1 cellular context compared by ENCODE assay signal in the genomic region with DNA sequence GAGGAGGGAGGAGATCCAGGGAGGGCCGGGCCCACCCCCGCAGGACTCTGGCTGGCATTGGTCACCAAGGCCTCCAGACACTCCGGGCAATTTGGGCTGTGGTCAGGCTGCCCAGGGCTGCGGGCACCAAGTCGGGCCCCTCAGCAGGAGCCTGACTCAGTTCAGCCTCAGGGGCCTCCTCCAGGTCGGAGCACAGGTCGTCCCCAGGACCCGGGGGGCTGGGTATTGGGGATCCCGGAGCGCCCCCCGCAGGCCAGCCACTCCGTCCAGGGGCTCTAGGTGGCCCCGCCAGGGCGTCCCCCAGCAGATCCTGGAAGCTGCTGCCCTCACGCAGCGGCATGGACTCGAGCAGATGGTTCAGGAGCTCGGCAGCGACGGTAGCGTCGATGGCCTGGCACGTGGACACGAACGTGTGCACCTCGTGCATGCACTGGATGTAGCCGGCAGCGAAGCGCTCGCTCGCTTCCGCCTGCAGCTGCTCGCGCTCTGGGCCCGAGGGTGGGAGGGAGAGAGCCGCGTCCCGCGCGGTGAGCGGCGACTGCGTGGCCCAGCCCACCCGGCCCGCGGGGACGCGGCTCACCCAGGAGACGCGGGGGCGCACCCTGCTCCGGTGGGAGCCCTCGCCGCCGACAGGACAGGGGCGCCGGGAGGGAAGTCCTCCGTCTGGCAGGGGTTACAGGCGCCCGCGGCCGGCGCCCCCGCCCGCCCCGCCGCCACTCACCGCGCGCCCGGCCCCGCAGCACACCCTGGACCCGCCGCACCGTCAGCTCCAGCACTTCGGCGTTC.
A peak's percentile ranks its signal among the peaks of the same experiment; 100 is the strongest.
TF ChIP-seq lines count a peak whose summit lies in the region.

No MANE protein-coding gene starts in this region.

TF ChIP-seq in K562, 482 proteins besides CTCF, POLR2A, EP300 and RAD21 (continued from another document and continues in another):
- TF ChIP-seq TOE1 (IDR thresholded peaks at IDR 0.05; ENCODE audit: borderline replicate concordance) (no peak; the same call in 1 of the 2 replicates), TOE1 (CRISPR knock-in tag; IDR thresholded peaks at IDR 0.05; ENCODE audit: borderline replicate concordance, low read depth) (peak; percentile 91; the same call in 1 of the 2 replicates), ZNF224 (CRISPR knock-in tag; IDR thresholded peaks at IDR 0.05) (peak; percentile 94), CSDE1 (IDR thresholded peaks at IDR 0.05) (no peak), MYBL2 (IDR thresholded peaks at IDR 0.05; ENCODE audit: low read depth) (no peak), MYBL2 (CRISPR knock-in tag; IDR thresholded peaks at IDR 0.05; ENCODE audit: borderline replicate concordance) (peak; percentile 71; the same call in 1 of the 2 replicates), ZNF347 (CRISPR knock-in tag; IDR thresholded peaks at IDR 0.05; ENCODE audit: low read depth) (no peak), NR4A1 (CRISPR knock-in tag; IDR thresholded peaks at IDR 0.05) (peak; percentile 39; the same call in 1 of the 2 replicates), NR4A1 (tag; IDR thresholded peaks at IDR 0.05) (peak; percentile 69; the same call in 1 of the 2 replicates), FOXK1 (CRISPR knock-in tag; IDR thresholded peaks at IDR 0.05; ENCODE audit: borderline replicate concordance) (peak; percentile 96; the same call in 1 of the 2 replicates), MIER1 (IDR thresholded peaks at IDR 0.05; ENCODE audit: low read depth) (no peak), FOSL1 (tag; conservative IDR thresholded peaks at IDR 0.05) (no peak), SAP30 (IDR thresholded peaks at IDR 0.05; ENCODE audit: borderline replicate concordance, insufficient read depth, low read depth, low read length, poor library complexity, severe bottlenecking) (no peak), KAT7 (CRISPR knock-in tag; IDR thresholded peaks at IDR 0.05; ENCODE audit: borderline replicate concordance) (no peak), ARID1B (IDR thresholded peaks at IDR 0.05) (no peak), SIN3A (IDR thresholded peaks at IDR 0.05; ENCODE audit: borderline replicate concordance in 2 of 2, control insufficient read depth in 1 of 2, low read depth in 2 of 2, low read length in 2 of 2) (no peak), SMARCB1 (IDR thresholded peaks at IDR 0.05; ENCODE audit: insufficient read length, low read depth) (no peak), EHMT2 (IDR thresholded peaks at IDR 0.05) (no peak), TCF7L2 (IDR thresholded peaks at IDR 0.05; ENCODE audit: low read depth, low read length) (no peak), SUPT5H (IDR thresholded peaks at IDR 0.05) (no peak), ZNF232 (CRISPR knock-in tag; IDR thresholded peaks at IDR 0.05) (peak; percentile 98), NCOA2 (IDR thresholded peaks at IDR 0.05; ENCODE audit: partially characterized antibody in 2 of 2) (no peak), NUFIP1 (IDR thresholded peaks at IDR 0.05; ENCODE audit: partially characterized antibody) (peak; percentile 50), IRF2 (CRISPR knock-in tag; IDR thresholded peaks at IDR 0.05) (peak; percentile 96), CXXC5 (CRISPR knock-in tag; IDR thresholded peaks at IDR 0.05) (peak; percentile 91), ZNF263 (CRISPR knock-in tag; IDR thresholded peaks at IDR 0.05; ENCODE audit: borderline replicate concordance) (peak; percentile 74), ESRRA (IDR thresholded peaks at IDR 0.05; ENCODE audit: borderline replicate concordance, low read depth) (no peak), RCOR1 (IDR thresholded peaks at IDR 0.05; ENCODE audit: borderline replicate concordance in 1 of 2, low read depth in 2 of 2, low read length in 2 of 2) (no peak), CTBP1 (IDR thresholded peaks at IDR 0.05; ENCODE audit: borderline replicate concordance) (no peak; the same call in 1 of the 2 replicates), ZNF584 (CRISPR knock-in tag; IDR thresholded peaks at IDR 0.05; ENCODE audit: low read depth) (0 out of 2 replicates have a peak, but pooled peaks have one; percentile 56), ZNF699 (CRISPR knock-in tag; IDR thresholded peaks at IDR 0.05; ENCODE audit: insufficient replicate concordance) (no peak), CBX1 (IDR thresholded peaks at IDR 0.05; ENCODE audit: low read depth) (peak; percentile 62; the same call in 1 of the 2 replicates), PHTF2 (CRISPR knock-in tag; IDR thresholded peaks at IDR 0.05) (no peak), TAF15 (IDR thresholded peaks at IDR 0.05; ENCODE audit: low read depth, low read length) (no peak)
- TF ChIP-seq, protein P1, sequence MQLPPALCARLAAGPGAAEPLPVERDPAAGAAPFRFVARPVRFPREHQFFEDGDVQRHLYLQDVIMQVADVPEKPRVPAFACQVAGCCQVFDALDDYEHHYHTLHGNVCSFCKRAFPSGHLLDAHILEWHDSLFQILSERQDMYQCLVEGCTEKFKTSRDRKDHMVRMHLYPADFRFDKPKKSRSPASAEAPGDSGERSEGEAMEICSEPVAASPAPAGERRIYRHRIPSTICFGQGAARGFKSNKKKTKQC (CRISPR knock-in tag; IDR thresholded peaks at IDR 0.05): peak; percentile 99
- TF ChIP-seq, protein P2, sequence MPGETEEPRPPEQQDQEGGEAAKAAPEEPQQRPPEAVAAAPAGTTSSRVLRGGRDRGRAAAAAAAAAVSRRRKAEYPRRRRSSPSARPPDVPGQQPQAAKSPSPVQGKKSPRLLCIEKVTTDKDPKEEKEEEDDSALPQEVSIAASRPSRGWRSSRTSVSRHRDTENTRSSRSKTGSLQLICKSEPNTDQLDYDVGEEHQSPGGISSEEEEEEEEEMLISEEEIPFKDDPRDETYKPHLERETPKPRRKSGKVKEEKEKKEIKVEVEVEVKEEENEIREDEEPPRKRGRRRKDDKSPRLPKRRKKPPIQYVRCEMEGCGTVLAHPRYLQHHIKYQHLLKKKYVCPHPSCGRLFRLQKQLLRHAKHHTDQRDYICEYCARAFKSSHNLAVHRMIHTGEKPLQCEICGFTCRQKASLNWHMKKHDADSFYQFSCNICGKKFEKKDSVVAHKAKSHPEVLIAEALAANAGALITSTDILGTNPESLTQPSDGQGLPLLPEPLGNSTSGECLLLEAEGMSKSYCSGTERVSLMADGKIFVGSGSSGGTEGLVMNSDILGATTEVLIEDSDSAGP (CRISPR knock-in tag; IDR thresholded peaks at IDR 0.05): peak; percentile 64; the same call in 1 of the 2 replicates
- TF ChIP-seq, protein P3, sequence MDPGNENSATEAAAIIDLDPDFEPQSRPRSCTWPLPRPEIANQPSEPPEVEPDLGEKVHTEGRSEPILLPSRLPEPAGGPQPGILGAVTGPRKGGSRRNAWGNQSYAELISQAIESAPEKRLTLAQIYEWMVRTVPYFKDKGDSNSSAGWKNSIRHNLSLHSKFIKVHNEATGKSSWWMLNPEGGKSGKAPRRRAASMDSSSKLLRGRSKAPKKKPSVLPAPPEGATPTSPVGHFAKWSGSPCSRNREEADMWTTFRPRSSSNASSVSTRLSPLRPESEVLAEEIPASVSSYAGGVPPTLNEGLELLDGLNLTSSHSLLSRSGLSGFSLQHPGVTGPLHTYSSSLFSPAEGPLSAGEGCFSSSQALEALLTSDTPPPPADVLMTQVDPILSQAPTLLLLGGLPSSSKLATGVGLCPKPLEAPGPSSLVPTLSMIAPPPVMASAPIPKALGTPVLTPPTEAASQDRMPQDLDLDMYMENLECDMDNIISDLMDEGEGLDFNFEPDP (CRISPR knock-in tag; IDR thresholded peaks at IDR 0.05): 0 out of 2 replicates have a peak, but pooled peaks have one; percentile 49
- TF ChIP-seq, protein P4, sequence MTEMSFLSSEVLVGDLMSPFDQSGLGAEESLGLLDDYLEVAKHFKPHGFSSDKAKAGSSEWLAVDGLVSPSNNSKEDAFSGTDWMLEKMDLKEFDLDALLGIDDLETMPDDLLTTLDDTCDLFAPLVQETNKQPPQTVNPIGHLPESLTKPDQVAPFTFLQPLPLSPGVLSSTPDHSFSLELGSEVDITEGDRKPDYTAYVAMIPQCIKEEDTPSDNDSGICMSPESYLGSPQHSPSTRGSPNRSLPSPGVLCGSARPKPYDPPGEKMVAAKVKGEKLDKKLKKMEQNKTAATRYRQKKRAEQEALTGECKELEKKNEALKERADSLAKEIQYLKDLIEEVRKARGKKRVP (CRISPR knock-in tag; IDR thresholded peaks at IDR 0.05): no peak
- TF ChIP-seq, protein P5, sequence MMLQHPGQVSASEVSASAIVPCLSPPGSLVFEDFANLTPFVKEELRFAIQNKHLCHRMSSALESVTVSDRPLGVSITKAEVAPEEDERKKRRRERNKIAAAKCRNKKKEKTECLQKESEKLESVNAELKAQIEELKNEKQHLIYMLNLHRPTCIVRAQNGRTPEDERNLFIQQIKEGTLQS (IDR thresholded peaks at IDR 0.05): no peak
- TF ChIP-seq, protein P5 (CRISPR knock-in tag; conservative IDR thresholded peaks at IDR 0.05): peak; percentile 35; the same call in 1 of the 2 replicates
- TF ChIP-seq, protein P6, sequence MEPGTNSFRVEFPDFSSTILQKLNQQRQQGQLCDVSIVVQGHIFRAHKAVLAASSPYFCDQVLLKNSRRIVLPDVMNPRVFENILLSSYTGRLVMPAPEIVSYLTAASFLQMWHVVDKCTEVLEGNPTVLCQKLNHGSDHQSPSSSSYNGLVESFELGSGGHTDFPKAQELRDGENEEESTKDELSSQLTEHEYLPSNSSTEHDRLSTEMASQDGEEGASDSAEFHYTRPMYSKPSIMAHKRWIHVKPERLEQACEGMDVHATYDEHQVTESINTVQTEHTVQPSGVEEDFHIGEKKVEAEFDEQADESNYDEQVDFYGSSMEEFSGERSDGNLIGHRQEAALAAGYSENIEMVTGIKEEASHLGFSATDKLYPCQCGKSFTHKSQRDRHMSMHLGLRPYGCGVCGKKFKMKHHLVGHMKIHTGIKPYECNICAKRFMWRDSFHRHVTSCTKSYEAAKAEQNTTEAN (CRISPR knock-in tag; IDR thresholded peaks at IDR 0.05): peak; percentile 92
- TF ChIP-seq, protein P7, sequence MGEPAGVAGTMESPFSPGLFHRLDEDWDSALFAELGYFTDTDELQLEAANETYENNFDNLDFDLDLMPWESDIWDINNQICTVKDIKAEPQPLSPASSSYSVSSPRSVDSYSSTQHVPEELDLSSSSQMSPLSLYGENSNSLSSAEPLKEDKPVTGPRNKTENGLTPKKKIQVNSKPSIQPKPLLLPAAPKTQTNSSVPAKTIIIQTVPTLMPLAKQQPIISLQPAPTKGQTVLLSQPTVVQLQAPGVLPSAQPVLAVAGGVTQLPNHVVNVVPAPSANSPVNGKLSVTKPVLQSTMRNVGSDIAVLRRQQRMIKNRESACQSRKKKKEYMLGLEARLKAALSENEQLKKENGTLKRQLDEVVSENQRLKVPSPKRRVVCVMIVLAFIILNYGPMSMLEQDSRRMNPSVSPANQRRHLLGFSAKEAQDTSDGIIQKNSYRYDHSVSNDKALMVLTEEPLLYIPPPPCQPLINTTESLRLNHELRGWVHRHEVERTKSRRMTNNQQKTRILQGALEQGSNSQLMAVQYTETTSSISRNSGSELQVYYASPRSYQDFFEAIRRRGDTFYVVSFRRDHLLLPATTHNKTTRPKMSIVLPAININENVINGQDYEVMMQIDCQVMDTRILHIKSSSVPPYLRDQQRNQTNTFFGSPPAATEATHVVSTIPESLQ (CRISPR knock-in tag; IDR thresholded peaks at IDR 0.05): peak; percentile 99
